Comparison of ENCODE assay signal across 10 cellular contexts in genomic region chrX:124232523-124233201, GRCh38.
A peak's percentile ranks its signal among the peaks of the same experiment; 100 is the strongest.
DNase-seq lines count a peak whose midpoint lies in the region; ATAC-seq and TF ChIP-seq lines count a peak whose summit lies in the region.
"Had no signal": no experiment of that assay in that cellular context is flagged by ENCODE, and none has a peak within 500 bp of the region (broad histone marks: within the 10 kb centered on the region; RNA-seq: fewer than 3 reads in every experiment).

No MANE protein-coding gene starts in this region.

- TF ChIP-seq CTCF in MCF 10A (IDR thresholded peaks at IDR 0.05; ENCODE audit: unreplicated experiment): no peak
- no peak for TF ChIP-seq CTCF in breast epithelium (IDR thresholded peaks at IDR 0.05)
- TF ChIP-seq CTCF in PC-9 (conservative IDR thresholded peaks at IDR 0.05): no peak
- no peak for TF ChIP-seq CTCF in colonic mucosa (IDR thresholded peaks at IDR 0.05)

- no peaks in the 10 kb centered on the region for H3K9me2 ChIP-seq in PC-9 (ENCODE audit: insufficient read depth)

- no peaks in the 10 kb centered on the region for H3K4me1 ChIP-seq in breast epithelium
- H3K4me1 ChIP-seq in PC-9 (replicated peaks; ENCODE audit: insufficient read depth): no peaks in the 10 kb centered on the region
- no peaks in the 10 kb centered on the region for H3K4me1 ChIP-seq in colonic mucosa

- H3K27me3 Mint-ChIP-seq in MCF 10A (ENCODE audit: insufficient read depth, unreplicated experiment): peaks cover 14% of the 10 kb centered on the region
- H3K27me3 Mint-ChIP-seq in T-helper 2 cell treated with Interferon-gamma antibody and Interleukin-4, amounts not matched to agents 5 μg/mL and 100 μg/mL, for 36 hours (ENCODE audit: low read depth): no peaks in the 10 kb centered on the region
- H3K27me3 Mint-ChIP-seq: B cell had no signal

- H3K4me3 ChIP-seq in breast epithelium: no peak overlapping the region
- H3K4me3 ChIP-seq in PC-9: no peak overlapping the region
- H3K4me3 ChIP-seq in colonic mucosa: no peak overlapping the region

- H3K27ac ChIP-seq in breast epithelium: no peak overlapping the region
- no peak overlapping the region for H3K27ac ChIP-seq in PC-9
- no peak overlapping the region for H3K27ac ChIP-seq in colonic mucosa

- no peak overlapping the region for H3K4me2 ChIP-seq in PC-9

- no peak overlapping the region for H3K4me3 Mint-ChIP-seq in MCF 10A (ENCODE audit: unreplicated experiment)
- no peak overlapping the region for H3K4me3 Mint-ChIP-seq in T-helper 2 cell treated with Interferon-gamma antibody and Interleukin-4, amounts not matched to agents 5 μg/mL and 100 μg/mL, for 36 hours
- H3K4me3 Mint-ChIP-seq: B cell had no signal

- intact Hi-C loops in MCF 10A (cut with micrococcal nuclease) (no loop called here), breast epithelium (cut with DNase I; ENCODE audit: low total_unique reads) (no loop called here), PC-9 (cut with micrococcal nuclease; ENCODE audit: unreplicated experiment) (no loop called here), colonic mucosa (cut with DNase I) (no loop called here)

- H3K9ac ChIP-seq in colonic mucosa (ENCODE audit: low read depth in 2 of 2, low read length in 2 of 2): no peak overlapping the region

- POLR2A ChIA-PET in MCF 10A (lab: Yijun Ruan, JAX) (no interaction called here), PC-9 (lab: Charles Lee; ENCODE audit: unreplicated experiment) (no interaction called here)

- no peak for TF ChIP-seq POLR2A in breast epithelium (IDR thresholded peaks at IDR 0.05)

- no peaks in the 10 kb centered on the region for H3K9me3 Mint-ChIP-seq in MCF 10A (ENCODE audit: unreplicated experiment)
- no peaks in the 10 kb centered on the region for H3K9me3 Mint-ChIP-seq in T-helper 2 cell treated with Interferon-gamma antibody and Interleukin-4, amounts not matched to agents 5 μg/mL and 100 μg/mL, for 36 hours

- no peaks in the 10 kb centered on the region for H3K9me3 ChIP-seq in breast epithelium
- no peaks in the 10 kb centered on the region for H3K9me3 ChIP-seq in PC-9 (ENCODE audit: insufficient read depth, low read depth)
- H3K9me3 ChIP-seq in colonic mucosa: no peaks in the 10 kb centered on the region

- ATAC-seq in HG02981 (IDR thresholded peaks at IDR 0.05; ENCODE audit: unreplicated experiment): peak; percentile 84
- ATAC-seq in stimulated activated naive CD8-positive, alpha-beta T cell treated with anti-CD3 and anti-CD28 coated beads, Interleukin-15, Interleukin-2, amounts not matched to agents 100 U/mL and 50 U/mL, for 24 hours: peak; percentile 55

- DNase-seq in MCF 10A (ENCODE audit: unreplicated experiment): peak; percentile 13
- no peak for DNase-seq in breast epithelium (ENCODE audit: low spot score in 2 of 2)
- DNase-seq in T-helper 2 cell treated with Interferon-gamma antibody and Interleukin-4, amounts not matched to agents 5 μg/mL and 100 μg/mL, for 36 hours (ENCODE audit: low spot score): peak; percentile 27
- peak; percentile 25 for DNase-seq in stimulated activated naive CD8-positive, alpha-beta T cell treated with anti-CD3 and anti-CD28 coated beads, Interleukin-15, Interleukin-2, amounts not matched to agents 100 U/mL and 50 U/mL, for 24 hours
- DNase-seq in PC-9: no peak
- DNase-seq in colonic mucosa: no peak
- DNase-seq in NCI-H187 (lab: John Stamatoyannopoulos, UW): no peak
- DNase-seq: NCI-H2171 had no signal

- H3K27me3 ChIP-seq in breast epithelium: peaks cover 0 to 23% of the 10 kb centered on the region in 2 donors
- 0 out of 2 replicates have a peak, but pooled peaks cover 5% of the 10 kb centered on the region for H3K27me3 ChIP-seq in PC-9 (ENCODE audit: insufficient read depth, low read depth)
- no peaks in the 10 kb centered on the region for H3K27me3 ChIP-seq in colonic mucosa

- H4K20me1 ChIP-seq in PC-9 (ENCODE audit: insufficient read depth): no peaks in the 10 kb centered on the region

- H3K36me3 ChIP-seq in breast epithelium (no peaks in the 10 kb centered on the region), PC-9 (ENCODE audit: low read depth) (no peaks in the 10 kb centered on the region), colonic mucosa (no peaks in the 10 kb centered on the region)

- no peak overlapping the region for H3K27ac Mint-ChIP-seq in MCF 10A (ENCODE audit: low read depth, unreplicated experiment)
- H3K27ac Mint-ChIP-seq in T-helper 2 cell treated with Interferon-gamma antibody and Interleukin-4, amounts not matched to agents 5 μg/mL and 100 μg/mL, for 36 hours: peak overlapping the region; percentile 71
- H3K27ac Mint-ChIP-seq: B cell had no signal

- BruUV-seq in MCF 10A (replicated peaks; lab: Mats Ljungman, UMichigan) (no TSS peak), PC-9 (replicated peaks; lab: Mats Ljungman, UMichigan) (no TSS peak)

- H3K79me2 ChIP-seq in PC-9 (ENCODE audit: low read depth): no peaks in the 10 kb centered on the region

- no peaks in the 10 kb centered on the region for H3K4me1 Mint-ChIP-seq in MCF 10A (ENCODE audit: insufficient read depth, unreplicated experiment)
- peaks cover 12% of the 10 kb centered on the region for H3K4me1 Mint-ChIP-seq in T-helper 2 cell treated with Interferon-gamma antibody and Interleukin-4, amounts not matched to agents 5 μg/mL and 100 μg/mL, for 36 hours (ENCODE audit: low read depth)
- H3K4me1 Mint-ChIP-seq: B cell had no signal

- no peaks in the 10 kb centered on the region for H3K36me3 Mint-ChIP-seq in MCF 10A (ENCODE audit: insufficient read depth, unreplicated experiment)
- H3K36me3 Mint-ChIP-seq in T-helper 2 cell treated with Interferon-gamma antibody and Interleukin-4, amounts not matched to agents 5 μg/mL and 100 μg/mL, for 36 hours (ENCODE audit: low read depth): no peaks in the 10 kb centered on the region

- no peaks in the 10 kb centered on the region for H3F3A ChIP-seq in PC-9 (ENCODE audit: insufficient read depth, low read depth)

- CTCF ChIA-PET in MCF 10A (lab: Yijun Ruan, JAX) (interaction anchor here (0.6 to 0.7 kb wide), 2 partner anchors 85 to 145 kb away, joined by 3 read pairs; no protein-coding TSS in a partner anchor), PC-9 (lab: Charles Lee) (no interaction called here)

- no peak overlapping the region for H2AFZ ChIP-seq in PC-9

Comparison
In these comparisons a context has a peak if more than half of its experiments do, and no peak if none do; other contexts are left out.
1. DNase-seq: peak in MCF 10A (single experiment), T-helper 2 cell treated with Interferon-gamma antibody and Interleukin-4, amounts not matched to agents 5 μg/mL and 100 μg/mL, for 36 hours (single experiment) and stimulated activated naive CD8-positive, alpha-beta T cell treated with anti-CD3 and anti-CD28 coated beads, Interleukin-15, Interleukin-2, amounts not matched to agents 100 U/mL and 50 U/mL, for 24 hours (single experiment); none in breast epithelium (0 of 2), PC-9 (0 of 2), colonic mucosa (single experiment) and NCI-H187 (0 of 2).